ENCODE assay signal across 23 cellular contexts in the genomic region with DNA sequence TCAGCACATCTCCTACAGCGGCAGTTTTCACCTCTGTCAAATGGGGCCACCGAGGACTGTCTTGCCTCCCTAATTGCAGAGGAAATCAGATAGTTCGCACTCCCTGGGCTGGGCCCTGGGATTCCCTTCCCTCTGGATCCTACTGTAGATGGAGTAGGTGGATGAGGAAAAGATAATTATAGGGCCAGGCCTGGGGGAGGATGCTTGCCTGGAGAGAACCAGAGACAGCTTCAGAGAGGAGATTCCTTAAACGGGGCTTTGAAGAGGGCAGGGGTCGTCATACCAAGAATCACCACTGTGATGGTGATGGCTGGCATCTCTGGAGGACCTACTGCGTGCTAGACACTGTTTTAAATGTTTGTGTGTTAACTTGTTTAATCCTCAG. TPM values are rescaled to one million over a fixed set of nuclear protein-coding genes. Genes with fewer than 3 reads are reported as not detected.
DNase-seq lines count a peak whose midpoint lies in the region; ATAC-seq, FAIRE-seq and TF ChIP-seq lines count a peak whose summit lies in the region.
"Had no signal": no experiment of that assay in that cellular context is flagged by ENCODE, and none has a peak within 500 bp of the region (broad histone marks: within the 10 kb centered on the region; RNA-seq: fewer than 3 reads in every experiment).

No MANE protein-coding gene starts in this region.

- ATAC-seq in HepG2 (no peak), HG02973 (IDR thresholded peaks at IDR 0.05; ENCODE audit: unreplicated experiment) (no peak)
- no peak for ATAC-seq in naive thymus-derived CD4-positive, alpha-beta T cell

- H3K4me3 Mint-ChIP-seq in activated naive CD4-positive, alpha-beta T cell treated with anti-CD3 and anti-CD28 coated beads, Interleukin-2, amount 10 ng/mL, durations not matched to agents 7 days and 5 days: no peak overlapping the region
- no peak overlapping the region for H3K4me3 Mint-ChIP-seq in naive thymus-derived CD4-positive, alpha-beta T cell
- H3K4me3 Mint-ChIP-seq: CD4-positive, alpha-beta memory T cell had no signal

- H4K20me1 ChIP-seq in OCI-LY3 (ENCODE audit: insufficient read depth, low read length) (no peaks in the 10 kb centered on the region), HepG2 (ENCODE audit: insufficient read depth, low read length) (no peaks in the 10 kb centered on the region)
- H4K20me1 ChIP-seq: BLaER1 treated with 17β-estradiol and CSF1 and Interleukin-3, amounts not matched to agents 10 nM and 100 nM had no signal

- H3K4me3 ChIP-seq in OCI-LY3 (ENCODE audit: low read length): peak overlapping the region; percentile 39
- no peak overlapping the region for H3K4me3 ChIP-seq in HepG2 (replicated peaks in 1 of 3; ENCODE audit: insufficient read depth in 1 of 3, low read depth in 2 of 3, low read length in 3 of 3)
- no peak overlapping the region for H3K4me3 ChIP-seq in naive thymus-derived CD4-positive, alpha-beta T cell (ENCODE audit: low read length)
- H3K4me3 ChIP-seq: BLaER1 treated with 17β-estradiol and CSF1 and Interleukin-3, amounts not matched to agents 10 nM and 100 nM had no signal

- peak overlapping the region; percentile 50; the same call in 1 of the 2 replicates for H2AFZ ChIP-seq in OCI-LY3 (ENCODE audit: low read depth, low read length)
- H2AFZ ChIP-seq in HepG2 (ENCODE audit: low read length): no peak overlapping the region

- H3K9me3 ChIP-seq in OCI-LY3 (ENCODE audit: insufficient read depth, low read length): no peaks in the 10 kb centered on the region
- H3K9me3 ChIP-seq in HepG2 (ENCODE audit: low read length): no peaks in the 10 kb centered on the region
- no peaks in the 10 kb centered on the region for H3K9me3 ChIP-seq in naive thymus-derived CD4-positive, alpha-beta T cell (ENCODE audit: control insufficient read depth in 2 of 3, low read length in 3 of 3)
- H3K9me3 ChIP-seq: Caco-2 had no signal

- H3K9me3 Mint-ChIP-seq in activated naive CD4-positive, alpha-beta T cell treated with anti-CD3 and anti-CD28 coated beads, Interleukin-2, amount 10 ng/mL, durations not matched to agents 7 days and 5 days: no peaks in the 10 kb centered on the region
- no peaks in the 10 kb centered on the region for H3K9me3 Mint-ChIP-seq in naive thymus-derived CD4-positive, alpha-beta T cell
- H3K9me3 Mint-ChIP-seq: CD4-positive, alpha-beta memory T cell had no signal

- WGBS in HepG2 (ENCODE audit: low lambda C conversion rate): 50% methylated on average over 6 of the region's 6 CpGs

- H3K27me3 ChIP-seq in OCI-LY3 (ENCODE audit: low read depth, low read length) (peaks cover 32% of the 10 kb centered on the region), HepG2 (ENCODE audit: control insufficient read depth in 1 of 2, insufficient read depth in 2 of 2, low read length in 2 of 2) (peaks cover 2 to 28% of the 10 kb centered on the region in 2 experiments; a peak in 2 of 5 replicates)
- no peaks in the 10 kb centered on the region for H3K27me3 ChIP-seq in naive thymus-derived CD4-positive, alpha-beta T cell (ENCODE audit: control insufficient read depth in 2 of 2, insufficient read depth in 2 of 2, low read length in 2 of 2)
- H3K27me3 ChIP-seq: BLaER1 treated with 17β-estradiol and CSF1 and Interleukin-3, amounts not matched to agents 10 nM and 100 nM had no signal

- H3K4me2 ChIP-seq in OCI-LY3 (ENCODE audit: low read length) (peak overlapping the region; percentile 52), HepG2 (ENCODE audit: low read depth, low read length) (no peak overlapping the region)

- CTCF ChIA-PET in activated naive CD4-positive, alpha-beta T cell treated with anti-CD3 and anti-CD28 coated beads, Interleukin-2, amount 10 ng/mL, durations not matched to agents 7 days and 5 days (lab: Charles Lee): interaction anchor here (0.6 kb wide), 1 partner anchor 148 kb away, joined by 3 read pairs; no protein-coding TSS in a partner anchor
- CTCF ChIA-PET in HepG2 (lab: Yijun Ruan, JAX; ENCODE audit: low intra/inter-chr PET ratio, low total read pairs): no interaction called here
- CTCF ChIA-PET in naive thymus-derived CD4-positive, alpha-beta T cell (lab: Charles Lee): no interaction called here

- intact Hi-C loops in HepG2 (cut with micrococcal nuclease; ENCODE audit: unreplicated experiment): no loop called here
- intact Hi-C loops in naive thymus-derived CD4-positive, alpha-beta T cell (cut with micrococcal nuclease): no loop called here

- TF ChIP-seq EP300 in HepG2 (IDR thresholded peaks at IDR 0.05; ENCODE audit: low read depth in 2 of 2, low read length in 2 of 2) (no peak), HepG2 (CRISPR knock-in tag; IDR thresholded peaks at IDR 0.05; ENCODE audit: borderline replicate concordance) (no peak)

- no peak for TF ChIP-seq RAD21 in HepG2 (CRISPR knock-in tag; IDR thresholded peaks at IDR 0.05)

- no peak for TF ChIP-seq POLR2A in HepG2 (IDR thresholded peaks at IDR 0.05; ENCODE audit: insufficient read depth in 1 of 2, low read depth in 2 of 2, low read length in 2 of 2)

- H3K27ac ChIP-seq in OCI-LY3 (ENCODE audit: low read length) (no peak overlapping the region), HepG2 (ENCODE audit: extremely low read length, insufficient read depth, low read length) (no peak overlapping the region)
- H3K27ac ChIP-seq in naive thymus-derived CD4-positive, alpha-beta T cell (ENCODE audit: low read depth, low read length): no peak overlapping the region
- H3K27ac ChIP-seq: 22Rv1; BLaER1 treated with 17β-estradiol and CSF1 and Interleukin-3, amounts not matched to agents 10 nM and 100 nM; RWPE1 had no signal

- no peaks in the 10 kb centered on the region for H3K79me2 ChIP-seq in OCI-LY3 (ENCODE audit: low read length)
- no peaks in the 10 kb centered on the region for H3K79me2 ChIP-seq in HepG2 (ENCODE audit: insufficient read depth, low read length)

- H3K36me3 Mint-ChIP-seq in activated naive CD4-positive, alpha-beta T cell treated with anti-CD3 and anti-CD28 coated beads, Interleukin-2, amount 10 ng/mL, durations not matched to agents 7 days and 5 days: no peaks in the 10 kb centered on the region
- H3K36me3 Mint-ChIP-seq in naive thymus-derived CD4-positive, alpha-beta T cell: no peaks in the 10 kb centered on the region
- H3K36me3 Mint-ChIP-seq: CD4-positive, alpha-beta memory T cell had no signal

- no peaks in the 10 kb centered on the region for H3K4me1 Mint-ChIP-seq in activated naive CD4-positive, alpha-beta T cell treated with anti-CD3 and anti-CD28 coated beads, Interleukin-2, amount 10 ng/mL, durations not matched to agents 7 days and 5 days
- H3K4me1 Mint-ChIP-seq in naive thymus-derived CD4-positive, alpha-beta T cell: no peaks in the 10 kb centered on the region
- H3K4me1 Mint-ChIP-seq: CD4-positive, alpha-beta memory T cell had no signal

- H3K9ac ChIP-seq in OCI-LY3 (ENCODE audit: low read length) (no peak overlapping the region), HepG2 (ENCODE audit: insufficient read depth, low read depth, low read length) (no peak overlapping the region)
- H3K9ac ChIP-seq: BLaER1 treated with 17β-estradiol and CSF1 and Interleukin-3, amounts not matched to agents 10 nM and 100 nM had no signal

- POLR2A ChIA-PET in HepG2 (lab: Yijun Ruan, JAX): no interaction called here
- POLR2A ChIA-PET in naive thymus-derived CD4-positive, alpha-beta T cell (lab: Charles Lee): no interaction called here

- no peak for FAIRE-seq in HepG2 (lab: Jason Lieb, UNC)
- FAIRE-seq: GM19239, H54 had no signal

- no peak for DNase-seq in activated naive CD4-positive, alpha-beta T cell treated with anti-CD3 and anti-CD28 coated beads, Interleukin-2, amount 10 ng/mL, durations not matched to agents 7 days and 5 days
- DNase-seq in activated naive CD4-positive, alpha-beta T cell treated with Interleukin-2 at 50 U/mL for 16 hours: no peak
- DNase-seq in left kidney (ENCODE audit: low read depth, low spot score): peak; percentile 32
- peak; percentile 12 for DNase-seq in superior temporal gyrus (ENCODE audit: extremely low spot score)
- no peak for DNase-seq in HepG2 (ENCODE audit: low spot score)
- DNase-seq in naive thymus-derived CD4-positive, alpha-beta T cell: no peak
- DNase-seq: CD4-positive, alpha-beta memory T cell; GDM1; Kasumi-1; NCI-H1417; NCI-H1694 treated with DMSO at 0.1 percent for 48 hours; NCI-H2081 treated with DMSO at 0.1 percent for 48 hours; NCI-H446 treated with DMSO at 0.1 percent for 48 hours; NCI-H526 treated with DMSO at 0.1 percent for 48 hours; SIG-M5 had no signal

- peak overlapping the region; percentile 28 for H3K27ac Mint-ChIP-seq in activated naive CD4-positive, alpha-beta T cell treated with anti-CD3 and anti-CD28 coated beads, Interleukin-2, amount 10 ng/mL, durations not matched to agents 7 days and 5 days
- H3K27ac Mint-ChIP-seq in naive thymus-derived CD4-positive, alpha-beta T cell: no peak overlapping the region
- H3K27ac Mint-ChIP-seq: CD4-positive, alpha-beta memory T cell had no signal

- peaks cover 18% of the 10 kb centered on the region for H3K27me3 Mint-ChIP-seq in activated naive CD4-positive, alpha-beta T cell treated with anti-CD3 and anti-CD28 coated beads, Interleukin-2, amount 10 ng/mL, durations not matched to agents 7 days and 5 days
- H3K27me3 Mint-ChIP-seq in naive thymus-derived CD4-positive, alpha-beta T cell: no peaks in the 10 kb centered on the region

- H3K4me1 ChIP-seq in OCI-LY3 (ENCODE audit: low read length) (no peaks in the 10 kb centered on the region), HepG2 (ENCODE audit: insufficient read depth, low read length) (peaks cover 8% of the 10 kb centered on the region; the same call in 1 of the 2 replicates)
- no peaks in the 10 kb centered on the region for H3K4me1 ChIP-seq in naive thymus-derived CD4-positive, alpha-beta T cell (ENCODE audit: control insufficient read depth in 2 of 2, insufficient read depth in 2 of 2, low read length in 2 of 2)
- H3K4me1 ChIP-seq: Caco-2 had no signal

- in situ Hi-C loops in HepG2 (cut with HindIII; ENCODE audit: extremely low pct_ligation_motif_present, low pct_unique_long_range_greater_than_20kb): no loop called here

- TF ChIP-seq CTCF in OCI-LY3 (IDR thresholded peaks at IDR 0.05; ENCODE audit: low read depth, low read length): no peak
- no peak for TF ChIP-seq CTCF in HepG2 (CRISPR knock-in tag; IDR thresholded peaks at IDR 0.05)

- H3K36me3 ChIP-seq in OCI-LY3 (replicated peaks; ENCODE audit: low read depth, low read length): no peaks in the 10 kb centered on the region
- no peaks in the 10 kb centered on the region for H3K36me3 ChIP-seq in HepG2 (replicated peaks in 1 of 2; ENCODE audit: control insufficient read depth in 1 of 2, insufficient read depth in 2 of 2, low read length in 2 of 2)
- H3K36me3 ChIP-seq in naive thymus-derived CD4-positive, alpha-beta T cell (ENCODE audit: control insufficient read depth in 2 of 3, insufficient read depth in 3 of 3, low read length in 3 of 3): no peaks in the 10 kb centered on the region
- H3K36me3 ChIP-seq: BLaER1 treated with 17β-estradiol and CSF1 and Interleukin-3, amounts not matched to agents 10 nM and 100 nM had no signal

- BruUV-seq in HepG2 (replicated peaks; lab: Mats Ljungman, UMichigan): no TSS peak

RNA-seq across cellular contexts. Expression of gene SLC6A6, which starts 50.8 kb away (rescaled TPM):
- total RNA-seq in HepG2 (2016; rRNA removed; fragmentation: Illumina TruSeq; extraction: Trizol): 10.7 and 20.7 TPM in 2 replicates
- total RNA-seq in HepG2 (2016; cell fraction: cytosol; rRNA removed; fragmentation: Illumina TruSeq; extraction: Trizol; ENCODE audit: low read depth): 8.8 and 11.0 TPM in 2 replicates
- 8.8 and 20.3 TPM in 2 replicates for total RNA-seq in HepG2 (2016; cell fraction: insoluble cytoplasmic fraction; rRNA removed; fragmentation: Illumina TruSeq; extraction: Trizol)
- 5.1 and 5.2 TPM in 2 replicates for total RNA-seq in HepG2 (2016; cell fraction: membrane; rRNA removed; fragmentation: Illumina TruSeq; extraction: Trizol)
- 25.9 and 32.4 TPM in 2 replicates for total RNA-seq in HepG2 (2016; cell fraction: nucleus; rRNA removed; fragmentation: Illumina TruSeq; extraction: Trizol)
- polyA plus RNA-seq in HepG2 (2011; rRNA removed): 14.1 and 15.4 TPM in 2 replicates
- polyA plus RNA-seq in HepG2 (2011; cell fraction: cytosol; rRNA removed): 8.6 and 9.7 TPM in 2 replicates
- polyA plus RNA-seq in HepG2 (2011; cell fraction: nucleus; rRNA removed): 33.2 and 41.8 TPM in 2 replicates
- polyA plus RNA-seq in HepG2 (2012): 10.9 and 13.7 TPM in 2 replicates
- polyA plus RNA-seq in HepG2 (2016; cell fraction: cytosol; fragmentation: Illumina TruSeq; extraction: Trizol; ENCODE audit: low read depth): 0.76 and 1.2 TPM in 2 replicates
- 5.9 and 6.8 TPM in 2 replicates for polyA plus RNA-seq in HepG2 (2016; cell fraction: insoluble cytoplasmic fraction; fragmentation: Illumina TruSeq; extraction: Trizol; ENCODE audit: low read depth)
- 1.5 and 1.7 TPM in 2 replicates for polyA plus RNA-seq in HepG2 (2016; cell fraction: membrane; fragmentation: Illumina TruSeq; extraction: Trizol; ENCODE audit: low read depth)
- 35.4 and 36.8 TPM in 2 replicates for polyA plus RNA-seq in HepG2 (2016; cell fraction: nucleus; fragmentation: Illumina TruSeq; extraction: Trizol; ENCODE audit: insufficient read depth, low read depth)
- polyA minus RNA-seq in HepG2 (2011; rRNA and poly(A)+ RNA removed; ENCODE audit: low replicate concordance): 52.1 and 83.7 TPM in 2 replicates
- polyA minus RNA-seq in HepG2 (2011; cell fraction: cytosol; rRNA and poly(A)+ RNA removed): 14.3 and 18.8 TPM in 2 replicates
- 28.2 and 33.0 TPM in 2 replicates for polyA minus RNA-seq in HepG2 (2011; cell fraction: nucleus; rRNA and poly(A)+ RNA removed)
- total RNA-seq in naive thymus-derived CD4-positive, alpha-beta T cell: 10 to 100 TPM; 34.5 to 87.5 (median 35.6) TPM
- polyA plus RNA-seq in naive thymus-derived CD4-positive, alpha-beta T cell: 1 to 10 TPM; 3.0 to 3.2 TPM

Comparison
In these comparisons a context has a peak if more than half of its experiments do, and no peak if none do; other contexts are left out.
1. DNase-seq: peak in left kidney (single experiment) and superior temporal gyrus (single experiment); none in activated naive CD4-positive, alpha-beta T cell treated with anti-CD3 and anti-CD28 coated beads, Interleukin-2, amount 10 ng/mL, durations not matched to agents 7 days and 5 days (single experiment), activated naive CD4-positive, alpha-beta T cell treated with Interleukin-2 at 50 U/mL for 16 hours (single experiment), HepG2 (single experiment) and naive thymus-derived CD4-positive, alpha-beta T cell (0 of 9).